ENCODE assay signal across 8 cellular contexts in genomic region chr3:49017978-49018706, GRCh38. TPM values are rescaled to one million over a fixed set of nuclear protein-coding genes. Genes with fewer than 3 reads are reported as not detected.
DNase-seq lines count a peak whose midpoint lies in the region; ATAC-seq and TF ChIP-seq lines count a peak whose summit lies in the region.

A gene with protein sequence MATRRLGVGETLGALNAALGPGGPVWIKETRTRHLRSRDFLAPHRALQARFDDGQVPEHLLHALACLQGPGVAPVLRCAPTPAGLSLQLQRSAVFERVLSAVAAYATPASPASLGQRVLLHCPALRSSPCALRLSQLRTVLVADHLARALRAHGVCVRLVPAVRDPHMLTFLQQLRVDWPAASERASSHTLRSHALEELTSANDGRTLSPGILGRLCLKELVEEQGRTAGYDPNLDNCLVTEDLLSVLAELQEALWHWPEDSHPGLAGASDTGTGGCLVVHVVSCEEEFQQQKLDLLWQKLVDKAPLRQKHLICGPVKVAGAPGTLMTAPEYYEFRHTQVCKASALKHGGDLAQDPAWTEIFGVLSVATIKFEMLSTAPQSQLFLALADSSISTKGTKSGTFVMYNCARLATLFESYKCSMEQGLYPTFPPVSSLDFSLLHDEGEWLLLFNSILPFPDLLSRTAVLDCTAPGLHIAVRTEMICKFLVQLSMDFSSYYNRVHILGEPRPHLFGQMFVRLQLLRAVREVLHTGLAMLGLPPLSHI (minus strand): TSS chr3:49018580. CDS start chr3:49018564, 16 bp downstream.

- ATAC-seq in upper lobe of right lung, result peak; percentile 28
- ATAC-seq in GM21447 (IDR thresholded peaks at IDR 0.05; ENCODE audit: unreplicated experiment), result no peak

- peaks cover 33% of the 10 kb centered on the region for H3K4me1 Mint-ChIP-seq in neural crest cell

- peak within 1 kb of the TSS; percentile 98 for H3K4me3 Mint-ChIP-seq in neural crest cell

- H3K9ac ChIP-seq in KMS-11 (peak within 1 kb of the TSS; percentile 37; the same call in 1 of the 2 replicates), SK-N-MC (ENCODE audit: insufficient read length) (peak within 1 kb of the TSS; percentile 53)

- no peaks in the 10 kb centered on the region for H3K36me3 ChIP-seq in KMS-11 (ENCODE audit: insufficient read depth)
- no peaks in the 10 kb centered on the region for H3K36me3 ChIP-seq in SK-N-MC (ENCODE audit: insufficient read depth, low read length)
- peaks cover 27% of the 10 kb centered on the region for H3K36me3 ChIP-seq in upper lobe of right lung

- peak within 1 kb of the TSS; percentile 76 for H3K4me2 ChIP-seq in KMS-11

- no peaks in the 10 kb centered on the region for H3K9me3 Mint-ChIP-seq in neural crest cell

- H3K9me3 ChIP-seq in SK-N-MC (ENCODE audit: low read depth, low read length) (no peaks in the 10 kb centered on the region), upper lobe of right lung (no peaks in the 10 kb centered on the region)

- H4K20me1 ChIP-seq in KMS-11 (ENCODE audit: insufficient read depth), result no peaks in the 10 kb centered on the region

- H3K27me3 Mint-ChIP-seq in neural crest cell (ENCODE audit: low read depth), result peaks cover 6% of the 10 kb centered on the region

- no peak within 1 kb of the TSS for H3K4me3 ChIP-seq in KMS-11 (IDR thresholded peaks at IDR 0.05; ENCODE audit: insufficient read depth, low read depth, low read length)
- H3K4me3 ChIP-seq in SK-N-MC, result peak within 1 kb of the TSS; percentile 80
- peak within 1 kb of the TSS; percentile 67 for H3K4me3 ChIP-seq in upper lobe of right lung

- peak within 1 kb of the TSS; percentile 9; the same call in 1 of the 2 replicates for H3K27ac ChIP-seq in KMS-11
- H3K27ac ChIP-seq in SK-N-MC, result no peak within 1 kb of the TSS
- peak within 1 kb of the TSS; percentile 80 for H3K27ac ChIP-seq in upper lobe of right lung

- intact Hi-C loops in upper lobe of right lung (cut with DNase I), result no loop called here

- H3K36me3 Mint-ChIP-seq in neural crest cell (ENCODE audit: low read depth), result peaks cover 11% of the 10 kb centered on the region

- H2AFZ ChIP-seq in KMS-11 (ENCODE audit: low read depth), result peak within 1 kb of the TSS; percentile 30; the same call in 1 of the 2 replicates

- TF ChIP-seq CTCF in KMS-11 (conservative IDR thresholded peaks at IDR 0.05; ENCODE audit: low read depth, low read length) (no peak), neural crest cell (conservative IDR thresholded peaks at IDR 0.05) (no peak), upper lobe of right lung (IDR thresholded peaks at IDR 0.05) (no peak)

- H3K4me1 ChIP-seq in KMS-11 (ENCODE audit: low read depth, poor library complexity, severe bottlenecking), result peaks cover 15% of the 10 kb centered on the region
- peaks cover 30% of the 10 kb centered on the region for H3K4me1 ChIP-seq in upper lobe of right lung

- peaks cover 17% of the 10 kb centered on the region; the same call in 1 of the 2 replicates for H3K79me2 ChIP-seq in KMS-11 (ENCODE audit: insufficient read depth, low read depth)

- H3K27ac Mint-ChIP-seq in neural crest cell (ENCODE audit: unreplicated experiment), result peak within 1 kb of the TSS; percentile 62

- peak; percentile 67 for DNase-seq in DMS79 (lab: John Stamatoyannopoulos, UW)
- no peak for DNase-seq in SK-N-MC (ENCODE audit: low read depth, low spot score)
- peak; percentile 64 for DNase-seq in activated naive CD4-positive, alpha-beta T cell treated with anti-CD3 and anti-CD28 coated beads, Interleukin-2, amount 50 U/mL, for 16 hours
- DNase-seq in germinal center (ENCODE audit: low spot score), result peak; percentile 67
- DNase-seq in neural crest cell (ENCODE audit: low read depth, low spot score), result peak; percentile 41
- peak; percentile 85 for DNase-seq in upper lobe of right lung

- no peaks in the 10 kb centered on the region for H3K27me3 ChIP-seq in KMS-11 (ENCODE audit: insufficient read depth, low read depth)
- no peaks in the 10 kb centered on the region for H3K27me3 ChIP-seq in upper lobe of right lung

RNA-seq across cellular contexts. Expression of the gene that starts here (rescaled TPM):
- total RNA-seq in neural crest cell, result 28.2 and 28.7 TPM in 2 replicates
- 19.0 TPM for total RNA-seq in upper lobe of right lung
